16 cellular contexts compared by ENCODE assay signal in genomic region chr10:50343702-50344331, GRCh38.
DNase-seq lines count a peak whose midpoint lies in the region; ATAC-seq and TF ChIP-seq lines count a peak whose summit lies in the region.
"Had no signal": no experiment of that assay in that cellular context is flagged by ENCODE, and none has a peak within 500 bp of the region (broad histone marks: within the 10 kb centered on the region; RNA-seq: fewer than 3 reads in every experiment).

No MANE protein-coding gene starts in this region.

- H3K79me2 ChIP-seq in HCT116 (ENCODE audit: insufficient read depth, low read length) = peaks cover 11% of the 10 kb centered on the region; the same call in 1 of the 2 replicates
- no peaks in the 10 kb centered on the region for H3K79me2 ChIP-seq in PC-3 (ENCODE audit: low read length)

- DNase-seq in HCT116 (ENCODE audit: low read depth, low spot score) = no peak
- no peak for DNase-seq in PC-3
- DNase-seq in NCI-H2171 (lab: John Stamatoyannopoulos, UW) = no peak
- no peak for DNase-seq in NCI-H748 (lab: John Stamatoyannopoulos, UW; ENCODE audit: unreplicated experiment)
- DNase-seq in epidermal melanocyte (ENCODE audit: insufficient read length, low spot score) = no peak
- DNase-seq: C1 segment of cervical spinal cord; Calu3; CD4-positive, alpha-beta memory T cell; COR-L47; DMS53; DMS79 treated with DMSO at 0.1 percent for 48 hours; GF-D8; GM23248; H7; HFFc6 had no signal

- TSS peak; percentile 18 for BruUV-seq in HCT116 (replicated peaks; lab: Mats Ljungman, UMichigan)
- TSS peak; percentile 25 for BruUV-seq in PC-3 (replicated peaks; lab: Mats Ljungman, UMichigan)

- TF ChIP-seq CTCF in HCT116 (IDR thresholded peaks at IDR 0.05 in 2 of 3, conservative IDR thresholded peaks at IDR 0.05 in 1 of 3; ENCODE audit: borderline replicate concordance in 1 of 3, insufficient read depth in 1 of 3, low read depth in 2 of 3, low read length in 2 of 3) (no peak), PC-3 (conservative IDR thresholded peaks at IDR 0.05; ENCODE audit: low read depth, low read length) (no peak)

- H3K9me2 ChIP-seq in HCT116 (ENCODE audit: insufficient read depth) = no peaks in the 10 kb centered on the region
- no peaks in the 10 kb centered on the region for H3K9me2 ChIP-seq in PC-3 (replicated peaks; ENCODE audit: low read length)

- H3K4me1 ChIP-seq in HCT116 (ENCODE audit: control insufficient read depth in 1 of 2, insufficient read depth in 2 of 2, low read length in 2 of 2) (no peaks in the 10 kb centered on the region), PC-3 (ENCODE audit: insufficient read depth, low read length) (no peaks in the 10 kb centered on the region)

- H3K9ac ChIP-seq in HCT116 (ENCODE audit: low read length) = no peak overlapping the region
- no peak overlapping the region for H3K9ac ChIP-seq in PC-3 (ENCODE audit: low read length)
- H3K9ac ChIP-seq: GM23248 had no signal

- no peak overlapping the region for H3K4me3 ChIP-seq in HCT116 (replicated peaks in 1 of 2; ENCODE audit: low read depth in 1 of 2, low read length in 2 of 2)
- H3K4me3 ChIP-seq in PC-3 (ENCODE audit: low read length) = no peak overlapping the region
- H3K4me3 ChIP-seq: GM23248 had no signal

- CTCF ChIA-PET in HCT116 (lab: Charles Lee) = no interaction called here
- CTCF ChIA-PET in PC-3 (lab: Charles Lee) = no interaction called here

- H2AFZ ChIP-seq in HCT116 (ENCODE audit: low read depth, low read length, poor library complexity, severe bottlenecking) (no peak overlapping the region), PC-3 (ENCODE audit: low read length) (no peak overlapping the region)
- H2AFZ ChIP-seq: GM23248 had no signal

- H3F3A ChIP-seq in PC-3 (ENCODE audit: low read length, unreplicated experiment) = no peaks in the 10 kb centered on the region

- no peak for ATAC-seq in HCT116
- ATAC-seq in PC-3 = no peak; the same call in 1 of the 2 replicates
- peak; percentile 67 for ATAC-seq in esophagus mucosa

- TF ChIP-seq RAD21 in HCT116 (IDR thresholded peaks at IDR 0.05; ENCODE audit: low read depth) = no peak

- no peaks in the 10 kb centered on the region for H3K27me3 ChIP-seq in HCT116 (ENCODE audit: insufficient read depth, low read length)
- no peaks in the 10 kb centered on the region for H3K27me3 ChIP-seq in PC-3 (ENCODE audit: low read length)

- H3K36me3 ChIP-seq in HCT116 (ENCODE audit: control insufficient read depth in 1 of 2, insufficient read depth in 2 of 2, low read length in 2 of 2) (no peaks in the 10 kb centered on the region), PC-3 (ENCODE audit: low read depth, low read length) (peaks cover 15% of the 10 kb centered on the region)

- POLR2A ChIA-PET in HCT116 (lab: Charles Lee) (no interaction called here), PC-3 (lab: Charles Lee; ENCODE audit: unreplicated experiment) (no interaction called here)

- H3K4me2 ChIP-seq in HCT116 (ENCODE audit: low read length) = no peak overlapping the region
- no peak overlapping the region for H3K4me2 ChIP-seq in PC-3 (ENCODE audit: low read length)

- H3K27ac ChIP-seq in HCT116 (ENCODE audit: low read depth, low read length) = no peak overlapping the region
- H3K27ac ChIP-seq in PC-3 (ENCODE audit: low read length) = no peak overlapping the region
- H3K27ac ChIP-seq: GM23248 had no signal

- intact Hi-C loops in HCT116 (cut with micrococcal nuclease) = no loop called here
- intact Hi-C loops in PC-3 (cut with micrococcal nuclease) = no loop called here

- RAD21 ChIA-PET in HCT116 (lab: Charles Lee; ENCODE audit: low non-redundant PET in 1 of 2, low total read pairs in 2 of 2, uncharacterized antibody in 2 of 2, unreplicated experiment in 2 of 2) = no interaction called here

- no peak for TF ChIP-seq POLR2A in HCT116 (IDR thresholded peaks at IDR 0.05; ENCODE audit: borderline replicate concordance, extremely low read depth, insufficient read depth, insufficient read length)

- H3K9me3 ChIP-seq in HCT116 (ENCODE audit: control insufficient read depth in 1 of 2, insufficient read depth in 1 of 2, low read depth in 1 of 2, low read length in 2 of 2) (no peaks in the 10 kb centered on the region), PC-3 (ENCODE audit: low read length) (no peaks in the 10 kb centered on the region)

- H4K20me1 ChIP-seq in HCT116 (ENCODE audit: insufficient read depth) = no peaks in the 10 kb centered on the region
- no peaks in the 10 kb centered on the region for H4K20me1 ChIP-seq in PC-3 (ENCODE audit: low read length)

TF ChIP-seq in HCT116, 20 proteins besides CTCF, POLR2A, EP300 and RAD21:
- no peak for TF ChIP-seq EZH2phosphoT487 (IDR thresholded peaks at IDR 0.05; ENCODE audit: borderline replicate concordance)
- TF ChIP-seq CEBPB (IDR thresholded peaks at IDR 0.05; ENCODE audit: low read depth) = no peak
- no peak for TF ChIP-seq JUND (IDR thresholded peaks at IDR 0.05)
- no peak for TF ChIP-seq ZFX (IDR thresholded peaks at IDR 0.05)
- no peak for TF ChIP-seq ATF3 (IDR thresholded peaks at IDR 0.05)
- no peak for TF ChIP-seq SP1 (IDR thresholded peaks at IDR 0.05; ENCODE audit: low read depth)
- no peak for TF ChIP-seq REST (IDR thresholded peaks at IDR 0.05; ENCODE audit: low read depth)
- TF ChIP-seq YY1 (IDR thresholded peaks at IDR 0.05; ENCODE audit: extremely low read depth, insufficient replicate concordance, low read depth, low read length) = no peak
- TF ChIP-seq ZBTB33 (IDR thresholded peaks at IDR 0.05; ENCODE audit: extremely low read depth, insufficient replicate concordance, low read length) = no peak
- TF ChIP-seq EZH2 (IDR thresholded peaks at IDR 0.05) = no peak
- no peak for TF ChIP-seq TCF7L2 (IDR thresholded peaks at IDR 0.05; ENCODE audit: borderline replicate concordance, extremely low read depth, insufficient read depth, insufficient read length)
- no peak for TF ChIP-seq EGR1 (IDR thresholded peaks at IDR 0.05; ENCODE audit: low read depth)
- no peak for TF ChIP-seq CBX3 (IDR thresholded peaks at IDR 0.05; ENCODE audit: low read depth)
- TF ChIP-seq SRF (IDR thresholded peaks at IDR 0.05; ENCODE audit: low read depth) = no peak
- no peak for TF ChIP-seq POLR2AphosphoS5 (IDR thresholded peaks at IDR 0.05; ENCODE audit: low read depth, low read length)
TF ChIP-seq in HCT116: peak in this region for 0.
